15 cellular contexts compared by ENCODE assay signal in the genomic region with DNA sequence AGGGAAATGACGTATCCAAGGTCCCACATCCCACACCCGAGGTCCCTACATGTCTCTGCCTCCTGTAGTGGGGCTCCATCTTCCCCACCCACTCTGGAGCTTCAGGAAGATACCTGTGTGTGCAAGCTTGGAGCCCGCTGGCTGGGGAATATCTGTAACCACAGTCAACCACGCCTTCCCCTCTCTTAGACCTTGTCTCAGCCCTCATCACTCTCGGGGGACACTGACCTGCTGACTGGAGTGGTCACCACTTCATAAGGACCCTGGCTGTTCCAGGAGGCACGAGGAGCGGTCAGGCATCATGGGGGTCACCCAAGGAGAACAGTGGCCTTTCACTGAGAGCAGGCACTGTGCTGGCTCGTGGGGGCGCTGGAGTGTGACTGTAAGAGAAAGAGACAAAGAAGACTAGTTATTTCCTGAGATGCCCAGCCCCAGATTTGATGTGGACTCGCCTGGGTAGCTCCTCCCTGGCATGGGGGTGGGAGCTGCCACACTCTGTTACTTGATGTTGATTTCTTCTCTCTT. TPM values are rescaled to one million over a fixed set of nuclear protein-coding genes. Genes with fewer than 3 reads are reported as not detected.
DNase-seq lines count a peak whose midpoint lies in the region; ATAC-seq and TF ChIP-seq lines count a peak whose summit lies in the region.
"Had no signal": no experiment of that assay in that cellular context is flagged by ENCODE, and none has a peak within 500 bp of the region (broad histone marks: within the 10 kb centered on the region; RNA-seq: fewer than 3 reads in every experiment).

No MANE protein-coding gene starts in this region.

- H3K27me3 ChIP-seq in GM23338 (ENCODE audit: insufficient read depth) (no peaks in the 10 kb centered on the region), OCI-LY1 (ENCODE audit: insufficient read depth, low read length) (no peaks in the 10 kb centered on the region), endodermal cell (ENCODE audit: control insufficient read depth, insufficient read depth, low read length, poor library complexity, severe bottlenecking) (no peaks in the 10 kb centered on the region)

- H2AFZ ChIP-seq in GM23338 (no peak overlapping the region; the same call in 1 of the 2 replicates), OCI-LY1 (ENCODE audit: low read length) (no peak overlapping the region)

- H3K4me1 ChIP-seq in GM23338 (ENCODE audit: insufficient read depth) (peaks cover 10% of the 10 kb centered on the region; the same call in 1 of the 2 replicates), OCI-LY1 (ENCODE audit: insufficient read depth, low read length, severe bottlenecking) (no peaks in the 10 kb centered on the region), endodermal cell (ENCODE audit: control insufficient read depth, insufficient read depth, low read length) (peaks cover 7% of the 10 kb centered on the region)

- no peaks in the 10 kb centered on the region for H3K36me3 Mint-ChIP-seq in GM23338 (ENCODE audit: low read depth)
- H3K36me3 Mint-ChIP-seq in endodermal cell (ENCODE audit: low read depth) = no peaks in the 10 kb centered on the region
- H3K36me3 Mint-ChIP-seq in nephron progenitor cell (ENCODE audit: low read depth) = no peaks in the 10 kb centered on the region
- H3K36me3 Mint-ChIP-seq: CD8-positive, alpha-beta memory T cell had no signal

- TF ChIP-seq CTCF in GM23338 (conservative IDR thresholded peaks at IDR 0.05; ENCODE audit: low read depth in 2 of 2) = peak; percentile 28 to 58
- peak; percentile 20; the same call in 1 of the 2 replicates for TF ChIP-seq CTCF in OCI-LY1 (IDR thresholded peaks at IDR 0.05; ENCODE audit: low read length)
- peak; percentile 24 for TF ChIP-seq CTCF in endodermal cell (conservative IDR thresholded peaks at IDR 0.05)
- no peak for TF ChIP-seq CTCF in nephron progenitor cell (IDR thresholded peaks at IDR 0.05)

- no peaks in the 10 kb centered on the region for H3F3A ChIP-seq in GM23338 (replicated peaks; ENCODE audit: low read depth)
- H3F3A ChIP-seq in OCI-LY1 (ENCODE audit: insufficient read depth, low read length) = no peaks in the 10 kb centered on the region

- H3K79me2 ChIP-seq in GM23338 (replicated peaks; ENCODE audit: insufficient read depth) (no peaks in the 10 kb centered on the region), OCI-LY1 (ENCODE audit: insufficient read depth, low read length) (no peaks in the 10 kb centered on the region)

- H3K27ac ChIP-seq in GM23338 (ENCODE audit: low read depth) = no peak overlapping the region
- no peak overlapping the region for H3K27ac ChIP-seq in OCI-LY1 (ENCODE audit: low read depth, low read length, poor library complexity, severe bottlenecking)
- no peak overlapping the region for H3K27ac ChIP-seq in endodermal cell (ENCODE audit: low read depth, low read length)
- H3K27ac ChIP-seq: SK-N-MC had no signal

- no peaks in the 10 kb centered on the region for H4K20me1 ChIP-seq in GM23338 (replicated peaks; ENCODE audit: insufficient read depth)
- no peaks in the 10 kb centered on the region for H4K20me1 ChIP-seq in OCI-LY1 (ENCODE audit: insufficient read depth, low read length)

- H3K4me2 ChIP-seq in GM23338 = no peak overlapping the region
- H3K4me2 ChIP-seq in OCI-LY1 (ENCODE audit: low read length) = no peak overlapping the region

- no peak overlapping the region for H3K4me3 ChIP-seq in GM23338
- no peak overlapping the region for H3K4me3 ChIP-seq in OCI-LY1 (ENCODE audit: low read depth, low read length, poor library complexity, severe bottlenecking)
- H3K4me3 ChIP-seq in endodermal cell (ENCODE audit: low read length) = no peak overlapping the region
- H3K4me3 ChIP-seq: SK-N-MC had no signal

- H3K27ac Mint-ChIP-seq in GM23338 = no peak overlapping the region
- no peak overlapping the region for H3K27ac Mint-ChIP-seq in endodermal cell
- no peak overlapping the region for H3K27ac Mint-ChIP-seq in nephron progenitor cell
- H3K27ac Mint-ChIP-seq: CD8-positive, alpha-beta memory T cell had no signal

- H3K9me2 ChIP-seq in GM23338 (ENCODE audit: insufficient read depth) = no peaks in the 10 kb centered on the region
- no peaks in the 10 kb centered on the region for H3K9me2 ChIP-seq in OCI-LY1 (ENCODE audit: low read depth, low read length)

- 69 to 83% methylated on average over 4 to 10 of the region's 10 CpGs for WGBS in endodermal cell (ENCODE audit: insufficient coverage in 1 of 2, insufficient read length in 1 of 2), 2 experiments

- H3K27me3 Mint-ChIP-seq in GM23338 (ENCODE audit: insufficient read depth, low read depth, poor library complexity) = peaks cover 4% of the 10 kb centered on the region
- H3K27me3 Mint-ChIP-seq in endodermal cell (ENCODE audit: insufficient read depth) = no peaks in the 10 kb centered on the region
- peaks cover 39% of the 10 kb centered on the region for H3K27me3 Mint-ChIP-seq in nephron progenitor cell (ENCODE audit: low read depth, poor library complexity)

- H3K4me1 Mint-ChIP-seq in GM23338 = peaks cover 29% of the 10 kb centered on the region
- H3K4me1 Mint-ChIP-seq in endodermal cell = peaks cover 32% of the 10 kb centered on the region
- peaks cover 9% of the 10 kb centered on the region for H3K4me1 Mint-ChIP-seq in nephron progenitor cell
- H3K4me1 Mint-ChIP-seq: CD8-positive, alpha-beta memory T cell had no signal

- ATAC-seq in GM23338 = peak; percentile 53
- ATAC-seq in SK-N-SH treated with all-trans-retinoic acid at 6 μM for 48 hours = no peak
- ATAC-seq in GM19324 (IDR thresholded peaks at IDR 0.05; ENCODE audit: low FRiP score, unreplicated experiment) = no peak

- DNase-seq in GM23338 (ENCODE audit: low spot score) (peak; percentile 48), endodermal cell (peak; percentile 63), nephron progenitor cell (peak; percentile 22), NOMO-1 treated with dmso at 0.1 percent for 144 hours (lab: John Stamatoyannopoulos, UW; ENCODE audit: unreplicated experiment) (no peak)
- DNase-seq: ACHN; CD8-positive, alpha-beta memory T cell; NCI-H1436 treated with DMSO at 0.1 percent for 48 hours; NCI-H2081; NCI-H524 had no signal

- H3K9me3 ChIP-seq in OCI-LY1 (ENCODE audit: low read length) (no peaks in the 10 kb centered on the region), endodermal cell (ENCODE audit: control insufficient read depth, low read length) (no peaks in the 10 kb centered on the region)

- H3K36me3 ChIP-seq in GM23338 (ENCODE audit: insufficient read depth) (no peaks in the 10 kb centered on the region), OCI-LY1 (ENCODE audit: insufficient read depth, low read length) (no peaks in the 10 kb centered on the region), endodermal cell (ENCODE audit: control insufficient read depth, insufficient read depth, low read length) (no peaks in the 10 kb centered on the region)

- H3K4me3 Mint-ChIP-seq in GM23338 (no peak overlapping the region), endodermal cell (no peak overlapping the region), nephron progenitor cell (no peak overlapping the region)
- H3K4me3 Mint-ChIP-seq: CD8-positive, alpha-beta memory T cell had no signal

- H3K9ac ChIP-seq in OCI-LY1 (ENCODE audit: low read length) = no peak overlapping the region
- H3K9ac ChIP-seq in endodermal cell (ENCODE audit: extremely low read depth, low read length, poor library complexity, severe bottlenecking) = no peak overlapping the region

- H3K9me3 Mint-ChIP-seq in GM23338 (no peaks in the 10 kb centered on the region), endodermal cell (no peaks in the 10 kb centered on the region), nephron progenitor cell (no peaks in the 10 kb centered on the region)
- H3K9me3 Mint-ChIP-seq: CD8-positive, alpha-beta memory T cell had no signal

TF ChIP-seq in GM23338, 12 proteins besides CTCF, POLR2A, EP300 and RAD21 (continues in another document):
- no peak for TF ChIP-seq STAT1 (IDR thresholded peaks at IDR 0.05; ENCODE audit: unreplicated experiment)

TF ChIP-seq in SK-N-SH treated with all-trans-retinoic acid at 6 μM for 48 hours, 23 proteins besides CTCF, POLR2A, EP300 and RAD21:
- TF ChIP-seq OSR1 (CRISPR knock-in tag; IDR thresholded peaks at IDR 0.05) (no peak), ZC3H10 (CRISPR knock-in tag; IDR thresholded peaks at IDR 0.05) (no peak), GLIS3 (CRISPR knock-in tag; IDR thresholded peaks at IDR 0.05) (no peak)

RNA-seq across cellular contexts. Expression of gene CTXND1, which starts 48.6 kb away (rescaled TPM):
- not detected in 2 replicates for total RNA-seq in GM23338 (2014; rRNA removed; shearing (Covaris generic))
- 0.05 TPM in 1 of 2 replicates, not detected in the other for polyA plus RNA-seq in GM23338 (2016; fragmentation: Nextera tagmentation; extraction: Ambion mirVana)
- under 1 TPM in 1 of 2 donors, not detected in 1; 0.04 TPM for total RNA-seq in endodermal cell
- 0.57 TPM for polyA plus RNA-seq in endodermal cell (2013, experiment 1 of 2)
- 0.62 TPM for polyA plus RNA-seq in endodermal cell (2013, experiment 2 of 2)
- total RNA-seq: CD8-positive, alpha-beta memory T cell; HT1080; PC-3 had no signal
- polyA plus RNA-seq: CD8-positive, alpha-beta memory T cell had no signal

RNA-seq across cellular contexts. Expression of gene FAH, which starts 50.6 kb away (rescaled TPM):
- total RNA-seq in GM23338 (2014; rRNA removed; shearing (Covaris generic)) = 20.3 TPM in 2 replicates
- polyA plus RNA-seq in GM23338 (2016; fragmentation: Nextera tagmentation; extraction: Ambion mirVana) = 11.8 and 16.3 TPM in 2 replicates
- total RNA-seq in endodermal cell = 10 to 100 TPM; 11.9 to 14.2 TPM
- 19.5 TPM for polyA plus RNA-seq in endodermal cell (2013, experiment 1 of 2)
- 15.9 TPM for polyA plus RNA-seq in endodermal cell (2013, experiment 2 of 2)
